33 cellular contexts compared by ENCODE assay signal in genomic region chr5:33921005-33921404, GRCh38. TPM values are rescaled to one million over a fixed set of nuclear protein-coding genes. Genes with fewer than 3 reads are reported as not detected.
"Had no signal": no experiment of that assay in that cellular context is flagged by ENCODE, and none has a peak within 500 bp of the region (broad histone marks: within the 10 kb centered on the region; RNA-seq: fewer than 3 reads in every experiment).

No MANE protein-coding gene starts in this region.

- H3K4me1 ChIP-seq: heart left ventricle, lower lobe of right lung, right atrium auricular region, sigmoid colon, tibial nerve, uterus had no signal

- H3K27me3 ChIP-seq: heart left ventricle, hepatocyte, ovary, right atrium auricular region, sigmoid colon, tibial nerve, uterus had no signal

- H3K36me3 ChIP-seq: heart left ventricle, lower lobe of right lung, ovary, right atrium auricular region, sigmoid colon, tibial nerve, uterus had no signal

- H3K27ac ChIP-seq: heart left ventricle, hepatocyte, lower lobe of right lung, ovary, right atrium auricular region, sigmoid colon, tibial nerve, uterus had no signal

- H3K9me3 ChIP-seq: ovary, uterus had no signal

- H3K4me3 ChIP-seq: heart left ventricle, hepatocyte, lower lobe of right lung, ovary, right atrium auricular region, sigmoid colon, smooth muscle cell, tibial nerve, uterus had no signal

- DNase-seq: heart left ventricle; islet precursor cell; left ventricle myocardium superior; lower lobe of right lung; mammary epithelial cell; mesenchymal stem cell; naive thymus-derived CD4-positive, alpha-beta T cell; ovary; sigmoid colon; stimulated activated CD4-positive, alpha-beta T cell treated with anti-CD3 and anti-CD28 coated beads, Interleukin-1b, Interleukin-23, amount 100 ng/mL, for 48 hours; stimulated activated CD4-positive, alpha-beta T cell treated with anti-CD3 and anti-CD28 coated beads, Interleukin-2, amount 100 ng/mL, for 48 hours; stimulated activated CD4-positive, alpha-beta T cell treated with anti-CD3 and anti-CD28 coated beads, Interleukin-4, amount 100 ng/mL, for 4 hours; stimulated activated CD8-positive, alpha-beta memory T cell treated with anti-CD3 and anti-CD28 coated beads, Interleukin-4, amount 100 ng/mL, for 48 hours; stimulated activated naive CD4-positive, alpha-beta T cell treated with Interleukin-2 at 50 U/mL for 16 hours; stimulated activated naive CD8-positive, alpha-beta T cell treated with anti-CD3 and anti-CD28 coated beads, Interleukin-15, amount 100 ng/mL, for 72 hours; substantia nigra; uterus had no signal

- ATAC-seq: heart left ventricle; left lobe of liver; left ventricle myocardium superior; lower lobe of right lung; naive thymus-derived CD4-positive, alpha-beta T cell; natural killer cell treated with Interleukin-12 subunit alpha and Interleukin-12 subunit beta and Interleukin-15 and Interleukin-18, amount 100 ng/mL, for 72 hours; stimulated activated memory B cell treated with anti-CD40 and anti-IgM and Interleukin-4, amounts not matched to agents 10 μg/mL and 1 μg/mL and 100 μg/mL, for 72 hours; stimulated activated naive CD8-positive, alpha-beta T cell treated with anti-CD3 and anti-CD28 coated beads, Interleukin-15, amount 100 ng/mL, for 72 hours had no signal

RNA-seq across cellular contexts. Expression of gene RXFP3, which starts 15.2 kb away (rescaled TPM):
- total RNA-seq: heart left ventricle; hepatocyte; kidney epithelial cell; left lobe of liver; left ventricle myocardium superior; lower lobe of right lung; mammary epithelial cell; myocyte; naive thymus-derived CD4-positive, alpha-beta T cell; natural killer cell treated with Interleukin-12 subunit alpha and Interleukin-12 subunit beta and Interleukin-15 and Interleukin-18, amount 100 ng/mL, for 72 hours; omental fat pad; progenitor cell of endocrine pancreas; pulmonary artery endothelial cell; renal cortical epithelial cell; right atrium auricular region; sigmoid colon; smooth muscle cell; tibial nerve; ureter; uterus had no signal
- polyA plus RNA-seq: hepatocyte; mammary epithelial cell; naive thymus-derived CD4-positive, alpha-beta T cell; neural cell; ovary; sigmoid colon; thymus had no signal

RNA-seq across cellular contexts. Expression of gene ADAMTS12, which starts 29.2 kb away (rescaled TPM):
- total RNA-seq: naive thymus-derived CD4-positive, alpha-beta T cell; natural killer cell treated with Interleukin-12 subunit alpha and Interleukin-12 subunit beta and Interleukin-15 and Interleukin-18, amount 100 ng/mL, for 72 hours; pulmonary artery endothelial cell had no signal
- polyA plus RNA-seq: naive thymus-derived CD4-positive, alpha-beta T cell had no signal
